In the genomic region with DNA sequence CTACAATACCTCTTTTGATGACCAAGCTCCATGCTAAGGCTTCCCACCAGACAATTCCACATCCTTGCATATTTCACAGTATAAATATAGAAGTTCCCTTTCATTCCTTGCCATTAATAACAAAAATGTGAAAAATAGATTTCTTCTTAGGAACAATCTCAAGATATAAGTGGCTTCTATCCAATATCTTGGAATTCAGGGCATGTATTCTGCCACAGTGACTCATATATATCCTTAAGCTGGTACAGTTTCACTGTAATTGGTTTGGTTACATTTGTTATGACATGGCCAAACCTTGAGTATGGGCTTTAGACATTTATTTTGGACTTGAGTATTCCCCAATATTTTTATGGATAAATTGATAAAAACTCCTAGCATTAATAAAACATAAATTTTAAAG, we compare ENCODE assay signal across 19 cellular contexts.
"Had no signal": no experiment of that assay in that cellular context is flagged by ENCODE, and none has a peak within 500 bp of the region (broad histone marks: within the 10 kb centered on the region; RNA-seq: fewer than 3 reads in every experiment).

No MANE protein-coding gene starts in this region.

- FAIRE-seq: keratinocyte, urothelium cell line had no signal

- DNase-seq: activated CD4-positive, alpha-beta T cell treated with anti-CD3 and anti-CD28 coated beads, Interleukin-2, amount 50 U/mL, for 1 hour; activated CD4-positive, CD25-positive, alpha-beta regulatory T cell treated with anti-CD3 and anti-CD28 coated beads, Interleukin-2, amount 50 U/mL, for 72 hours; activated CD8-positive, alpha-beta memory T cell treated with anti-CD3 and anti-CD28 coated beads, Interleukin-2, amount 50 U/mL, for 4 hours; activated effector memory CD4-positive, alpha-beta T cell treated with Interleukin-2 at 50 U/mL for 16 hours; activated naive CD4-positive, alpha-beta T cell treated with anti-CD3 and anti-CD28 coated beads, Interleukin-2, amount 10 ng/mL, durations not matched to agents 7 days and 5 days; activated naive CD8-positive, alpha-beta T cell treated with anti-CD3 and anti-CD28 coated beads, Interleukin-2, amount 50 U/mL, for 24 hours; activated T-cell treated with anti-CD3 and anti-CD28 coated beads, Interleukin-2, amount 50 U/mL, for 4 hours; hypothalamus; stimulated activated CD4-positive, alpha-beta T cell treated with anti-CD3 and anti-CD28 coated beads, Interleukin-2, amount 100 ng/mL, for 24 hours; stimulated activated naive CD4-positive, alpha-beta T cell treated with Interleukin-2 at 50 U/mL for 16 hours; substantia nigra; T-helper 2 cell; tibial artery had no signal

- H3K36me3 ChIP-seq: neutrophil, tibial artery had no signal

- H3K27me3 ChIP-seq: neutrophil, tibial artery had no signal

- H3K4me3 ChIP-seq: coronary artery, lung, tibial artery had no signal

- ATAC-seq: activated naive CD8-positive, alpha-beta T cell treated with anti-CD3 and anti-CD28 coated beads, Interleukin-2, amount 50 U/mL, for 24 hours; activated T-cell treated with anti-CD3 and anti-CD28 coated beads, Interleukin-2, amount 50 U/mL, for 4 hours; natural killer cell treated with Interleukin-12 subunit alpha and Interleukin-12 subunit beta and Interleukin-15 and Interleukin-18, amount 100 ng/mL, for 72 hours had no signal
